ENCODE assay signal across 10 cellular contexts in genomic region chr21:43091979-43092614, GRCh38. TPM values are rescaled to one million over a fixed set of nuclear protein-coding genes. Genes with fewer than 3 reads are reported as not detected.
A peak's percentile ranks its signal among the peaks of the same experiment; 100 is the strongest.
DNase-seq lines count a peak whose midpoint lies in the region; ATAC-seq, FAIRE-seq and TF ChIP-seq lines count a peak whose summit lies in the region.
"Not testable (repeated sequence)": the region's sequence is repeated elsewhere in the genome, so short reads cannot be mapped to it uniquely, and the experiment has no call there.
"Had no signal": no experiment of that assay in that cellular context is flagged by ENCODE, and none has a peak within 500 bp of the region (broad histone marks: within the 10 kb centered on the region; RNA-seq: fewer than 3 reads in every experiment).

No MANE protein-coding gene starts in this region.

- BruUV-seq in Panc1 (replicated peaks; lab: Mats Ljungman, UMichigan); GM12878 (replicated peaks; lab: Mats Ljungman, UMichigan); HepG2 (replicated peaks; lab: Mats Ljungman, UMichigan): not testable (repeated sequence)

- intact Hi-C loops in Panc1 (cut with micrococcal nuclease; ENCODE audit: unreplicated experiment); GM12878 (cut with micrococcal nuclease; ENCODE audit: unreplicated experiment); HepG2 (cut with micrococcal nuclease; ENCODE audit: unreplicated experiment); psoas muscle (cut with DNase I): not testable (repeated sequence)

- TF ChIP-seq RAD21 in GM12878 (IDR thresholded peaks at IDR 0.05; ENCODE audit: insufficient read depth, low read depth, low read length); HepG2 (CRISPR knock-in tag; IDR thresholded peaks at IDR 0.05): not testable (repeated sequence)

- CTCF ChIA-PET in Panc1 (lab: Charles Lee); GM12878 (lab: Yijun Ruan, JAX); HepG2 (lab: Yijun Ruan, JAX; ENCODE audit: low intra/inter-chr PET ratio, low total read pairs): not testable (repeated sequence)

- TF ChIP-seq POLR2A in GM12878 (IDR thresholded peaks at IDR 0.05; ENCODE audit: low read depth, low read length); HepG2 (IDR thresholded peaks at IDR 0.05; ENCODE audit: insufficient read depth in 1 of 2, low read depth in 2 of 2, low read length in 2 of 2): not testable (repeated sequence)

- H3K36me3 ChIP-seq in DND-41 (ENCODE audit: insufficient read depth, low read length); Panc1 (ENCODE audit: control insufficient read depth, insufficient read depth, low read length); GM12878 (ENCODE audit: control insufficient read depth in 2 of 2, insufficient read depth in 2 of 2, low read length in 1 of 2); HepG2 (replicated peaks in 1 of 2; ENCODE audit: control insufficient read depth in 1 of 2, insufficient read depth in 2 of 2, low read length in 2 of 2); psoas muscle (ENCODE audit: insufficient read depth in 1 of 2, low read depth in 1 of 2): not testable (repeated sequence)

- H3K36me3 Mint-ChIP-seq in T-helper 17 cell (ENCODE audit: low read depth); effector memory CD8-positive, alpha-beta T cell (ENCODE audit: insufficient read depth): not testable (repeated sequence)

- not testable (repeated sequence) for TF ChIP-seq CTCF in DND-41 (IDR thresholded peaks at IDR 0.05; ENCODE audit: borderline replicate concordance, extremely low read depth, low read length, poor library complexity, severe bottlenecking); Panc1 (IDR thresholded peaks at IDR 0.05); GM12878 (IDR thresholded peaks at IDR 0.05 in 2 of 3, conservative IDR thresholded peaks at IDR 0.05 in 1 of 3; ENCODE audit: control insufficient read depth in 2 of 3, extremely low read depth in 1 of 3, insufficient read depth in 1 of 3, low read depth in 3 of 3, low read length in 3 of 3); HepG2 (CRISPR knock-in tag; IDR thresholded peaks at IDR 0.05); psoas muscle (IDR thresholded peaks at IDR 0.05)

- no CpG with 5 or more reads among the region's 16 CpGs for WGBS in GM12878 (ENCODE audit: insufficient coverage, insufficient replicate concordance, low lambda C conversion rate, missing lambda C conversion rate)
- WGBS in HepG2 (ENCODE audit: low lambda C conversion rate) = no CpG with 5 or more reads among the region's 16 CpGs
- no CpG with 5 or more reads among the region's 16 CpGs for WGBS in psoas muscle, 3 donors

- H3K27me3 ChIP-seq in DND-41 (ENCODE audit: insufficient read depth, low read length, poor library complexity); Panc1 (ENCODE audit: control insufficient read depth, insufficient read depth, low read length); GM12878 (replicated peaks in 1 of 2; ENCODE audit: control insufficient read depth in 2 of 2, insufficient read depth in 2 of 2, low read length in 1 of 2); HepG2 (ENCODE audit: control insufficient read depth in 1 of 2, insufficient read depth in 2 of 2, low read length in 2 of 2); psoas muscle (ENCODE audit: insufficient read depth in 3 of 3, low read length in 2 of 3): not testable (repeated sequence)

- FAIRE-seq in GM12878 (lab: Jason Lieb, UNC); HepG2 (lab: Jason Lieb, UNC): not testable (repeated sequence)

- not testable (repeated sequence) for H2AFZ ChIP-seq in DND-41 (ENCODE audit: low read depth, low read length); GM12878 (ENCODE audit: control insufficient read depth, low read depth, low read length); HepG2 (ENCODE audit: low read length)

- not testable (repeated sequence) for H3K9me3 Mint-ChIP-seq in effector memory CD8-positive, alpha-beta T cell

- H3K4me1 Mint-ChIP-seq in T-helper 17 cell; effector memory CD8-positive, alpha-beta T cell (ENCODE audit: low read depth in 2 of 2): not testable (repeated sequence)

- not testable (repeated sequence) for H3K27me3 Mint-ChIP-seq in T-helper 17 cell; effector memory CD8-positive, alpha-beta T cell

- H3K4me1 ChIP-seq in DND-41 (ENCODE audit: insufficient read depth, low read length); Panc1 (ENCODE audit: control insufficient read depth, insufficient read depth, low read length); GM12878 (ENCODE audit: control insufficient read depth, insufficient read depth, low read length); HepG2 (ENCODE audit: insufficient read depth, low read length); psoas muscle: not testable (repeated sequence)

- in situ Hi-C loops in Panc1 (cut with HindIII; ENCODE audit: low pct_unique_long_range_greater_than_20kb, low sequenced_read_pairs); GM12878 (cut with MboI); HepG2 (cut with HindIII; ENCODE audit: extremely low pct_ligation_motif_present, low pct_unique_long_range_greater_than_20kb): not testable (repeated sequence)

- H4K20me1 ChIP-seq in DND-41 (ENCODE audit: insufficient read depth, low read length); GM12878 (ENCODE audit: control insufficient read depth, insufficient read depth); HepG2 (ENCODE audit: insufficient read depth, low read length): not testable (repeated sequence)

- not testable (repeated sequence) for H3K4me3 Mint-ChIP-seq in T-helper 17 cell; effector memory CD8-positive, alpha-beta T cell

- not testable (repeated sequence) for H3K9me3 ChIP-seq in DND-41 (ENCODE audit: insufficient read depth, low read length, severe bottlenecking); Panc1 (ENCODE audit: control insufficient read depth, insufficient read depth, low read depth, low read length); T-helper 17 cell (ENCODE audit: control insufficient read depth, low read length, poor library complexity, severe bottlenecking); GM12878 (replicated peaks; ENCODE audit: control insufficient read depth, insufficient read depth, low read length); HepG2 (ENCODE audit: low read length); psoas muscle

- TF ChIP-seq EP300 in GM12878 (IDR thresholded peaks at IDR 0.05; ENCODE audit: borderline replicate concordance in 1 of 2, control insufficient read depth in 1 of 2, low read depth in 2 of 2, low read length in 2 of 2); HepG2 (IDR thresholded peaks at IDR 0.05; ENCODE audit: low read depth in 2 of 2, low read length in 2 of 2); HepG2 (CRISPR knock-in tag; IDR thresholded peaks at IDR 0.05; ENCODE audit: borderline replicate concordance): not testable (repeated sequence)

- H3K4me3 ChIP-seq in DND-41 (ENCODE audit: low read depth in 1 of 2, low read length in 2 of 2); Panc1 (ENCODE audit: low read depth in 2 of 2, low read length in 2 of 2); GM12878; HepG2 (replicated peaks in 1 of 3; ENCODE audit: insufficient read depth in 1 of 3, low read depth in 2 of 3, low read length in 3 of 3); psoas muscle: not testable (repeated sequence)

- ATAC-seq in DND-41 (ENCODE audit: insufficient read depth, low read depth) (peak; percentile 37; the same call in 1 of the 3 replicates), Panc1 (peak; percentile 75; the same call in 1 of the 2 replicates), T-helper 17 cell (peak; percentile 45), GM12878 (peak; percentile 60), HepG2 (peak; percentile 45), psoas muscle (peak in 3 of 4 donors; percentile 40 to 62 (median 56))
- peak; percentile 16 for ATAC-seq in effector memory CD8-positive, alpha-beta T cell (replicated peaks)

- DNase-seq in DND-41; Panc1 (ENCODE audit: low read depth, low spot score); T-helper 17 cell; GM12878 (ENCODE audit: low read depth, low spot score); effector memory CD8-positive, alpha-beta T cell; HepG2 (ENCODE audit: low spot score); psoas muscle: not testable (repeated sequence)
- DNase-seq in activated CD8-positive, alpha-beta memory T cell treated with anti-CD3 and anti-CD28 coated beads, Interleukin-2, amount 50 U/mL, for 48 hours = peak; percentile 47

- SMC1A ChIA-PET in GM12878 (lab: Charles Lee; ENCODE audit: uncharacterized antibody, unreplicated experiment) = not testable (repeated sequence)

- H3K79me2 ChIP-seq in DND-41 (ENCODE audit: insufficient read depth, low read length); GM12878 (ENCODE audit: control insufficient read depth, insufficient read depth, low read length); HepG2 (ENCODE audit: insufficient read depth, low read length): not testable (repeated sequence)

- H3K9ac ChIP-seq in DND-41 (ENCODE audit: low read depth, low read length); GM12878 (ENCODE audit: control insufficient read depth, insufficient read depth, low read length); HepG2 (ENCODE audit: insufficient read depth, low read depth, low read length): not testable (repeated sequence)

- H3K27ac Mint-ChIP-seq in T-helper 17 cell; effector memory CD8-positive, alpha-beta T cell: not testable (repeated sequence)

- not testable (repeated sequence) for H3K4me2 ChIP-seq in DND-41 (ENCODE audit: insufficient read depth, low read length); GM12878 (ENCODE audit: control insufficient read depth, insufficient read depth); HepG2 (ENCODE audit: low read depth, low read length)

- POLR2A ChIA-PET in Panc1 (lab: Charles Lee); GM12878 (lab: Charles Lee); HepG2 (lab: Yijun Ruan, JAX): not testable (repeated sequence)

- RAD21 ChIA-PET in GM12878 (lab: Charles Lee; ENCODE audit: unreplicated experiment) = not testable (repeated sequence)

- not testable (repeated sequence) for H3K27ac ChIP-seq in DND-41 (ENCODE audit: low read length); Panc1 (ENCODE audit: low read length); GM12878 (ENCODE audit: control insufficient read depth, insufficient read depth); HepG2 (ENCODE audit: extremely low read length, insufficient read depth, low read length); psoas muscle

RNA-seq across cellular contexts. Expression of gene U2AF1, which starts 15.3 kb away (rescaled TPM):
- 22.8 TPM for total RNA-seq in Panc1 (2021; ENCODE audit: unreplicated experiment)
- 57.3 TPM for polyA plus RNA-seq in Panc1 (2012; ENCODE audit: insufficient read length)
- 100 to 1,000 TPM in 1 of 2 donors, 10 to 100 TPM in 1; 62.3 to 115 TPM for total RNA-seq in T-helper 17 cell
- 97.5 and 116 TPM in 2 replicates for total RNA-seq in GM12878 (2013; cell fraction: nucleolus; rRNA removed)
- total RNA-seq in GM12878 (2014; rRNA removed) = 30.3 and 38.4 TPM in 2 replicates
- total RNA-seq in GM12878 (2014; rRNA removed; fragmentation: Illumina TruSeq; extraction: Trizol) = 21.1 and 21.5 TPM in 2 replicates
- 8.6 and 14.4 TPM in 2 replicates for total RNA-seq in GM12878 (2021)
- 33.6 TPM for polyA plus RNA-seq in GM12878 (2011; ENCODE audit: low read depth)
- polyA plus RNA-seq in GM12878 (2011; rRNA removed) = 31.4 and 34.1 TPM in 2 replicates
- 59.9 and 130 TPM in 2 replicates for polyA plus RNA-seq in GM12878 (2011; cell fraction: cytosol; rRNA removed)
- polyA plus RNA-seq in GM12878 (2011; cell fraction: nucleus; rRNA removed) = 41.1 and 91.2 TPM in 2 replicates
- polyA plus RNA-seq in GM12878 (2012) = 28.9 and 74.4 TPM in 2 replicates
- 57.3 and 103 TPM in 2 replicates for polyA plus RNA-seq in GM12878 (2014; fragmentation: Illumina TruSeq; extraction: Trizol)
- 10 to 100 TPM; 48.4 to 71.7 TPM for polyA plus RNA-seq in GM12878 (2014; fragmentation: Nextera tagmentation; extraction: Ambion mirVana)
- polyA plus RNA-seq in GM12878 (2014; rRNA removed) = 108 and 161 TPM in 2 replicates
- polyA plus RNA-seq in GM12878 (2016; fragmentation: Nextera tagmentation; extraction: Ambion mirVana) = 100 to 1,000 TPM; 135 to 182 TPM
- polyA minus RNA-seq in GM12878 (2011; rRNA and poly(A)+ RNA removed) = 23.7 and 32.3 TPM in 2 replicates
- polyA minus RNA-seq in GM12878 (2011; cell fraction: cytosol; rRNA and poly(A)+ RNA removed) = 1.9 and 4.2 TPM in 2 replicates
- 23.5 and 27.7 TPM in 2 replicates for polyA minus RNA-seq in GM12878 (2011; cell fraction: nucleus; rRNA and poly(A)+ RNA removed)
- 21.2 and 28.6 TPM in 2 replicates for total RNA-seq in HepG2 (2016; rRNA removed; fragmentation: Illumina TruSeq; extraction: Trizol)
- total RNA-seq in HepG2 (2016; cell fraction: cytosol; rRNA removed; fragmentation: Illumina TruSeq; extraction: Trizol; ENCODE audit: low read depth) = 7.4 and 10.8 TPM in 2 replicates
- 15.8 and 25.5 TPM in 2 replicates for total RNA-seq in HepG2 (2016; cell fraction: insoluble cytoplasmic fraction; rRNA removed; fragmentation: Illumina TruSeq; extraction: Trizol)
- 10.4 and 13.6 TPM in 2 replicates for total RNA-seq in HepG2 (2016; cell fraction: membrane; rRNA removed; fragmentation: Illumina TruSeq; extraction: Trizol)
- total RNA-seq in HepG2 (2016; cell fraction: nucleus; rRNA removed; fragmentation: Illumina TruSeq; extraction: Trizol) = 32.7 and 42.6 TPM in 2 replicates
- 26.8 and 27.4 TPM in 2 replicates for polyA plus RNA-seq in HepG2 (2011; rRNA removed)
- 38.0 and 44.6 TPM in 2 replicates for polyA plus RNA-seq in HepG2 (2011; cell fraction: cytosol; rRNA removed)
- 46.3 and 54.0 TPM in 2 replicates for polyA plus RNA-seq in HepG2 (2011; cell fraction: nucleus; rRNA removed)
- 11.6 and 48.1 TPM in 2 replicates for polyA plus RNA-seq in HepG2 (2012)
- 17.8 TPM in 2 replicates for polyA plus RNA-seq in HepG2 (2016; cell fraction: cytosol; fragmentation: Illumina TruSeq; extraction: Trizol; ENCODE audit: low read depth)
- polyA plus RNA-seq in HepG2 (2016; cell fraction: insoluble cytoplasmic fraction; fragmentation: Illumina TruSeq; extraction: Trizol; ENCODE audit: low read depth) = 210 and 242 TPM in 2 replicates
- 21.2 and 34.0 TPM in 2 replicates for polyA plus RNA-seq in HepG2 (2016; cell fraction: membrane; fragmentation: Illumina TruSeq; extraction: Trizol; ENCODE audit: low read depth)
- polyA plus RNA-seq in HepG2 (2016; cell fraction: nucleus; fragmentation: Illumina TruSeq; extraction: Trizol; ENCODE audit: insufficient read depth, low read depth) = 92.4 and 139 TPM in 2 replicates
- 17.9 and 41.1 TPM in 2 replicates for polyA minus RNA-seq in HepG2 (2011; rRNA and poly(A)+ RNA removed; ENCODE audit: low replicate concordance)
- polyA minus RNA-seq in HepG2 (2011; cell fraction: cytosol; rRNA and poly(A)+ RNA removed) = 8.5 and 9.2 TPM in 2 replicates
- 69.9 and 74.8 TPM in 2 replicates for polyA minus RNA-seq in HepG2 (2011; cell fraction: nucleus; rRNA and poly(A)+ RNA removed)
- 10 to 100 TPM in 1 of 4 donors, 1 to 10 TPM in 3; 4.9 to 14.4 (median 5.6) TPM for total RNA-seq in psoas muscle
- 10 to 100 TPM; 51.9 to 98.7 (median 66.4) TPM for polyA plus RNA-seq in psoas muscle

RNA-seq across cellular contexts. Expression of gene CBS, which starts 16.5 kb away (rescaled TPM):
- total RNA-seq in Panc1 (2021; ENCODE audit: unreplicated experiment) (62.5 TPM), T-helper 17 cell (under 1 TPM in 1 of 2 donors, not detected in 1; 0.37 TPM), GM12878 (2014; rRNA removed) (2.2 and 2.9 TPM in 2 replicates), GM12878 (2014; rRNA removed; fragmentation: Illumina TruSeq; extraction: Trizol) (0.69 and 1.0 TPM in 2 replicates), GM12878 (2021) (4.2 and 4.8 TPM in 2 replicates), HepG2 (2016; rRNA removed; fragmentation: Illumina TruSeq; extraction: Trizol) (43.5 and 64.7 TPM in 2 replicates), psoas muscle (1 to 10 TPM; 1.7 to 2.6 (median 2.2) TPM)
- 137 TPM for polyA plus RNA-seq in Panc1 (2012; ENCODE audit: insufficient read length)
- 1.1 and 1.3 TPM in 2 replicates for total RNA-seq in GM12878 (2013; cell fraction: nucleolus; rRNA removed)
- 0.96 TPM for polyA plus RNA-seq in GM12878 (2011; ENCODE audit: low read depth)
- polyA plus RNA-seq in GM12878 (2011; rRNA removed) (0.19 and 0.29 TPM in 2 replicates), GM12878 (2014; fragmentation: Illumina TruSeq; extraction: Trizol) (0.63 and 1.2 TPM in 2 replicates), GM12878 (2014; fragmentation: Nextera tagmentation; extraction: Ambion mirVana) (under 1 TPM; 0.10 to 0.20 TPM), GM12878 (2014; rRNA removed) (2.1 and 3.5 TPM in 2 replicates), GM12878 (2016; fragmentation: Nextera tagmentation; extraction: Ambion mirVana) (1 to 10 TPM; 4.0 to 4.4 TPM), HepG2 (2011; rRNA removed) (99.3 and 112 TPM in 2 replicates), psoas muscle (1 to 10 TPM; 1.1 to 1.8 (median 1.4) TPM)
- polyA plus RNA-seq in GM12878 (2011; cell fraction: cytosol; rRNA removed) = 0.23 and 0.57 TPM in 2 replicates
- polyA plus RNA-seq in GM12878 (2011; cell fraction: nucleus; rRNA removed) = 4.8 and 5.2 TPM in 2 replicates
- 2.6 and 3.5 TPM in 2 replicates for polyA plus RNA-seq in GM12878 (2012)
- polyA minus RNA-seq in GM12878 (2011; rRNA and poly(A)+ RNA removed) = 0.36 and 0.51 TPM in 2 replicates
- 3.6 and 3.8 TPM in 2 replicates for polyA minus RNA-seq in GM12878 (2011; cell fraction: cytosol; rRNA and poly(A)+ RNA removed)
- polyA minus RNA-seq in GM12878 (2011; cell fraction: nucleus; rRNA and poly(A)+ RNA removed) = 1.6 and 2.4 TPM in 2 replicates
- 7.0 and 10.7 TPM in 2 replicates for total RNA-seq in HepG2 (2016; cell fraction: cytosol; rRNA removed; fragmentation: Illumina TruSeq; extraction: Trizol; ENCODE audit: low read depth)
- 39.6 and 65.0 TPM in 2 replicates for total RNA-seq in HepG2 (2016; cell fraction: insoluble cytoplasmic fraction; rRNA removed; fragmentation: Illumina TruSeq; extraction: Trizol)
- total RNA-seq in HepG2 (2016; cell fraction: membrane; rRNA removed; fragmentation: Illumina TruSeq; extraction: Trizol) = 15.5 and 17.5 TPM in 2 replicates
- 64.6 and 69.7 TPM in 2 replicates for total RNA-seq in HepG2 (2016; cell fraction: nucleus; rRNA removed; fragmentation: Illumina TruSeq; extraction: Trizol)
- polyA plus RNA-seq in HepG2 (2011; cell fraction: cytosol; rRNA removed) = 47.3 and 63.6 TPM in 2 replicates
- 558 and 796 TPM in 2 replicates for polyA plus RNA-seq in HepG2 (2011; cell fraction: nucleus; rRNA removed)
- 78.7 and 82.0 TPM in 2 replicates for polyA plus RNA-seq in HepG2 (2012)
- polyA plus RNA-seq in HepG2 (2016; cell fraction: cytosol; fragmentation: Illumina TruSeq; extraction: Trizol; ENCODE audit: low read depth) = 4.1 and 4.3 TPM in 2 replicates
- polyA plus RNA-seq in HepG2 (2016; cell fraction: insoluble cytoplasmic fraction; fragmentation: Illumina TruSeq; extraction: Trizol; ENCODE audit: low read depth) = 40.3 and 46.4 TPM in 2 replicates
- polyA plus RNA-seq in HepG2 (2016; cell fraction: membrane; fragmentation: Illumina TruSeq; extraction: Trizol; ENCODE audit: low read depth) = 10.8 and 11.8 TPM in 2 replicates
- polyA plus RNA-seq in HepG2 (2016; cell fraction: nucleus; fragmentation: Illumina TruSeq; extraction: Trizol; ENCODE audit: insufficient read depth, low read depth) = 186 and 192 TPM in 2 replicates
- polyA minus RNA-seq in HepG2 (2011; rRNA and poly(A)+ RNA removed; ENCODE audit: low replicate concordance) = 103 and 128 TPM in 2 replicates
- polyA minus RNA-seq in HepG2 (2011; cell fraction: cytosol; rRNA and poly(A)+ RNA removed) = 33.8 and 36.2 TPM in 2 replicates
- 97.0 and 114 TPM in 2 replicates for polyA minus RNA-seq in HepG2 (2011; cell fraction: nucleus; rRNA and poly(A)+ RNA removed)
- total RNA-seq: CD4-positive, CD25-positive, alpha-beta regulatory T cell had no signal
- polyA plus RNA-seq: CD8-positive, alpha-beta memory T cell had no signal

Comparison
In these comparisons a context has a peak if more than half of its experiments do, and no peak if none do; other contexts are left out.
1. ATAC-seq: peak in every context shown above with its lines; median percentile 75 in Panc1; 60 in GM12878; 56 in psoas muscle; 45 in T-helper 17 cell; 45 in HepG2; 37 in DND-41; 16 in effector memory CD8-positive, alpha-beta T cell.